8 cellular contexts compared by ENCODE assay signal in genomic region chr22:50246242-50247175, GRCh38. TPM values are rescaled to one million over a fixed set of nuclear protein-coding genes. Genes with fewer than 3 reads are reported as not detected.
DNase-seq lines count a peak whose midpoint lies in the region; ATAC-seq, FAIRE-seq and TF ChIP-seq lines count a peak whose summit lies in the region.

No MANE protein-coding gene starts in this region.

- peaks cover 49% of the 10 kb centered on the region for H3K4me1 Mint-ChIP-seq in CD4-positive, alpha-beta T cell (ENCODE audit: low read depth)
- H3K4me1 Mint-ChIP-seq in activated naive CD8-positive, alpha-beta T cell treated with anti-CD3 and anti-CD28 coated beads, Interleukin-2, amount 10 ng/mL, durations not matched to agents 7 days and 5 days = peaks cover 26% of the 10 kb centered on the region
- H3K4me1 Mint-ChIP-seq in naive thymus-derived CD4-positive, alpha-beta T cell = peaks cover 14 to 55% (median 38%) of the 10 kb centered on the region in 7 donors

- no peaks in the 10 kb centered on the region for H3K9me3 ChIP-seq in CD4-positive, alpha-beta T cell (ENCODE audit: control insufficient read depth, low read length)
- H3K9me3 ChIP-seq in HEK293 (ENCODE audit: control insufficient read depth, insufficient read depth, low read depth, low read length) = no peaks in the 10 kb centered on the region
- no peaks in the 10 kb centered on the region for H3K9me3 ChIP-seq in naive thymus-derived CD4-positive, alpha-beta T cell (ENCODE audit: control insufficient read depth in 2 of 3, low read length in 3 of 3)

- no peak overlapping the region for H3K27ac ChIP-seq in CD4-positive, alpha-beta T cell (ENCODE audit: low read depth, low read length)
- H3K27ac ChIP-seq in HEK293 (ENCODE audit: extremely low read depth, low read depth, low read length) = peak overlapping the region; percentile 87
- H3K27ac ChIP-seq in naive thymus-derived CD4-positive, alpha-beta T cell (ENCODE audit: low read depth, low read length) = no peak overlapping the region

- H3K9me3 Mint-ChIP-seq in CD4-positive, alpha-beta T cell = no peaks in the 10 kb centered on the region
- no peaks in the 10 kb centered on the region for H3K9me3 Mint-ChIP-seq in activated naive CD8-positive, alpha-beta T cell treated with anti-CD3 and anti-CD28 coated beads, Interleukin-2, amount 10 ng/mL, durations not matched to agents 7 days and 5 days
- H3K9me3 Mint-ChIP-seq in naive thymus-derived CD4-positive, alpha-beta T cell = no peaks in the 10 kb centered on the region

- no peaks in the 10 kb centered on the region for H3K27me3 ChIP-seq in CD4-positive, alpha-beta T cell (ENCODE audit: control insufficient read depth, insufficient read depth, low read length)
- no peaks in the 10 kb centered on the region for H3K27me3 ChIP-seq in naive thymus-derived CD4-positive, alpha-beta T cell (ENCODE audit: control insufficient read depth in 2 of 2, insufficient read depth in 2 of 2, low read length in 2 of 2)

- CTCF ChIA-PET in CD4-positive, alpha-beta T cell (lab: Charles Lee) = interaction anchor here (3.1 kb wide), 1 partner anchor 96 kb away, joined by 16 read pairs; no protein-coding TSS in a partner anchor
- CTCF ChIA-PET in HEK293 (lab: Yijun Ruan, JAX) = interaction anchor here (0.5 to 1.2 kb wide), 3 partner anchors 25 to 171 kb away, joined by 3 to 5 read pairs (median 3); no protein-coding TSS in a partner anchor
- CTCF ChIA-PET in naive thymus-derived CD4-positive, alpha-beta T cell (lab: Charles Lee) = no interaction called here

- TF ChIP-seq CTCF in CD4-positive, alpha-beta T cell (IDR thresholded peaks at IDR 0.05) = no peak
- no peak for TF ChIP-seq CTCF in HEK293 (tag by site-specific recombination; IDR thresholded peaks at IDR 0.05)

- FAIRE-seq in HTR-8/SVneo (lab: Jason Lieb, UNC) = no peak

- intact Hi-C loops in CD4-positive, alpha-beta T cell (cut with DNase I, micrococcal nuclease) = no loop called here
- intact Hi-C loops in naive thymus-derived CD4-positive, alpha-beta T cell (cut with micrococcal nuclease) = no loop called here

- ATAC-seq in CD4-positive, alpha-beta T cell (ENCODE audit: poor library complexity) = no peak
- no peak for ATAC-seq in activated naive CD8-positive, alpha-beta T cell treated with anti-CD3 and anti-CD28 coated beads, Interleukin-2, amount 10 ng/mL, durations not matched to agents 7 days and 5 days (ENCODE audit: low read depth)
- no peak for ATAC-seq in naive thymus-derived CD4-positive, alpha-beta T cell

- peaks cover 12% of the 10 kb centered on the region for H3K4me1 ChIP-seq in HEK293 (ENCODE audit: control insufficient read depth, insufficient read depth, low read length)
- H3K4me1 ChIP-seq in naive thymus-derived CD4-positive, alpha-beta T cell (ENCODE audit: control insufficient read depth in 2 of 2, insufficient read depth in 2 of 2, low read length in 2 of 2) = peaks cover 46 to 63% of the 10 kb centered on the region in 2 donors

- POLR2A ChIA-PET in CD4-positive, alpha-beta T cell (lab: Charles Lee) = interaction anchor here (0.6 to 0.9 kb wide), 2 partner anchors 55 to 362 kb away, joined by 3 read pairs; no protein-coding TSS in a partner anchor
- POLR2A ChIA-PET in HEK293 (lab: Yijun Ruan, JAX) = interaction anchor here (1.0 to 2.3 kb wide), 4 partner anchors 9 to 26 kb away, joined by 3 to 5 read pairs (median 4); no protein-coding TSS in a partner anchor
- POLR2A ChIA-PET in activated naive CD8-positive, alpha-beta T cell treated with anti-CD3 and anti-CD28 coated beads, Interleukin-2, amount 10 ng/mL, durations not matched to agents 7 days and 5 days (lab: Charles Lee) = interaction anchor here (1.1 kb wide), 1 partner anchor 55 kb away, joined by 3 read pairs; no protein-coding TSS in a partner anchor
- POLR2A ChIA-PET in naive thymus-derived CD4-positive, alpha-beta T cell (lab: Charles Lee) = interaction anchor here (0.8 to 2.6 kb wide), 4 partner anchors 56 to 374 kb away, joined by 3 to 14 read pairs (median 4); partner anchors contain the start of gene SCO2

- no peak for DNase-seq in CD4-positive, alpha-beta T cell
- no peak for DNase-seq in activated naive CD8-positive, alpha-beta T cell treated with anti-CD3 and anti-CD28 coated beads, Interleukin-2, amount 10 ng/mL, durations not matched to agents 7 days and 5 days
- DNase-seq in naive thymus-derived CD4-positive, alpha-beta T cell = no peak
- no peak for DNase-seq in HTR-8/SVneo (ENCODE audit: insufficient read length, low spot score)
- no peak for DNase-seq in SHP77 treated with DMSO at 0.1 percent for 48 hours (lab: John Stamatoyannopoulos, UW)
- DNase-seq in activated effector memory CD4-positive, alpha-beta T cell treated with anti-CD3 and anti-CD28 coated beads, Interleukin-2, amount 50 U/mL, for 16 hours = no peak
- no peak for DNase-seq in NCI-H2107 treated with DMSO at 0.1 percent for 48 hours (lab: John Stamatoyannopoulos, UW; ENCODE audit: unreplicated experiment)

- peaks cover 30% of the 10 kb centered on the region for H3K36me3 Mint-ChIP-seq in CD4-positive, alpha-beta T cell (ENCODE audit: low read depth)
- H3K36me3 Mint-ChIP-seq in activated naive CD8-positive, alpha-beta T cell treated with anti-CD3 and anti-CD28 coated beads, Interleukin-2, amount 10 ng/mL, durations not matched to agents 7 days and 5 days = peaks cover 5% of the 10 kb centered on the region
- peaks cover 0 to 6% (median 3%) of the 10 kb centered on the region in 5 donors for H3K36me3 Mint-ChIP-seq in naive thymus-derived CD4-positive, alpha-beta T cell

- H3K4me3 ChIP-seq in HEK293 (ENCODE audit: low read depth, low read length) = no peak overlapping the region
- H3K4me3 ChIP-seq in naive thymus-derived CD4-positive, alpha-beta T cell (ENCODE audit: low read length) = no peak overlapping the region

- peaks cover 8 to 48% of the 10 kb centered on the region in 2 experiments; a peak in 2 of 3 replicates for H3K36me3 ChIP-seq in HEK293 (ENCODE audit: control insufficient read depth in 2 of 2, insufficient read depth in 1 of 2, low read length in 2 of 2)
- H3K36me3 ChIP-seq in naive thymus-derived CD4-positive, alpha-beta T cell (ENCODE audit: control insufficient read depth in 2 of 3, insufficient read depth in 3 of 3, low read length in 3 of 3) = peaks cover 0 to 38% (median 0%) of the 10 kb centered on the region in 3 experiments

- H3K4me3 Mint-ChIP-seq in CD4-positive, alpha-beta T cell = peak overlapping the region; percentile 83
- peak overlapping the region; percentile 55 for H3K4me3 Mint-ChIP-seq in activated naive CD8-positive, alpha-beta T cell treated with anti-CD3 and anti-CD28 coated beads, Interleukin-2, amount 10 ng/mL, durations not matched to agents 7 days and 5 days
- peak overlapping the region in 9 of 10 donors; percentile 29 to 100 (median 66) for H3K4me3 Mint-ChIP-seq in naive thymus-derived CD4-positive, alpha-beta T cell

- H3K27me3 Mint-ChIP-seq in CD4-positive, alpha-beta T cell = no peaks in the 10 kb centered on the region
- no peaks in the 10 kb centered on the region for H3K27me3 Mint-ChIP-seq in activated naive CD8-positive, alpha-beta T cell treated with anti-CD3 and anti-CD28 coated beads, Interleukin-2, amount 10 ng/mL, durations not matched to agents 7 days and 5 days
- no peaks in the 10 kb centered on the region for H3K27me3 Mint-ChIP-seq in naive thymus-derived CD4-positive, alpha-beta T cell

- peak overlapping the region; percentile 71 for H3K27ac Mint-ChIP-seq in CD4-positive, alpha-beta T cell
- H3K27ac Mint-ChIP-seq in activated naive CD8-positive, alpha-beta T cell treated with anti-CD3 and anti-CD28 coated beads, Interleukin-2, amount 10 ng/mL, durations not matched to agents 7 days and 5 days = peak overlapping the region; percentile 25
- peak overlapping the region in 5 of 9 donors; percentile 38 to 70 (median 49) for H3K27ac Mint-ChIP-seq in naive thymus-derived CD4-positive, alpha-beta T cell

TF ChIP-seq in HEK293, 187 proteins besides CTCF, POLR2A, EP300 and RAD21:
- peak; percentile 54; the same call in 1 of the 2 replicates for TF ChIP-seq ZNF157 (tag by site-specific recombination; IDR thresholded peaks at IDR 0.05)
- no peak for TF ChIP-seq OVOL3 (tag by site-specific recombination; IDR thresholded peaks at IDR 0.05)
- no peak for TF ChIP-seq ZNF133 (tag by site-specific recombination; IDR thresholded peaks at IDR 0.05)
- no peak for TF ChIP-seq ZNF701 (tag by site-specific recombination; IDR thresholded peaks at IDR 0.05)
- no peak for TF ChIP-seq ZNF221 (tag by site-specific recombination; IDR thresholded peaks at IDR 0.05; ENCODE audit: borderline replicate concordance)

RNA-seq across cellular contexts. Expression of gene TUBGCP6, which starts 1.7 kb away (rescaled TPM):
- 100 to 1,000 TPM; 124 to 126 TPM for total RNA-seq in CD4-positive, alpha-beta T cell
- total RNA-seq in activated naive CD8-positive, alpha-beta T cell treated with anti-CD3 and anti-CD28 coated beads, Interleukin-2, amount 10 ng/mL, durations not matched to agents 7 days and 5 days = 10 to 100 TPM; 92.2 to 94.5 TPM
- total RNA-seq in naive thymus-derived CD4-positive, alpha-beta T cell = 100 to 1,000 TPM in 4 of 5 experiments, 10 to 100 TPM in 1; 67.8 to 146 (median 134) TPM
- 10 to 100 TPM; 15.2 to 28.4 TPM for polyA plus RNA-seq in naive thymus-derived CD4-positive, alpha-beta T cell

RNA-seq across cellular contexts. Expression of gene HDAC10, which starts 4.6 kb away (rescaled TPM):
- 10 to 100 TPM; 87.3 to 88.7 TPM for total RNA-seq in CD4-positive, alpha-beta T cell
- 100 to 1,000 TPM in 1 of 2 experiments, 10 to 100 TPM in 1; 99.1 to 111 TPM for total RNA-seq in activated naive CD8-positive, alpha-beta T cell treated with anti-CD3 and anti-CD28 coated beads, Interleukin-2, amount 10 ng/mL, durations not matched to agents 7 days and 5 days
- total RNA-seq in naive thymus-derived CD4-positive, alpha-beta T cell = 100 to 1,000 TPM in 3 of 5 experiments, 10 to 100 TPM in 2; 95.9 to 139 (median 105) TPM
- polyA plus RNA-seq in naive thymus-derived CD4-positive, alpha-beta T cell = 1 to 10 TPM; 7.1 to 9.8 TPM

RNA-seq across cellular contexts. Expression of gene MAPK12, which starts 15.0 kb away (rescaled TPM):
- total RNA-seq in CD4-positive, alpha-beta T cell = 1 to 10 TPM; 1.2 to 1.3 TPM
- 1 to 10 TPM; 3.1 to 3.6 TPM for total RNA-seq in activated naive CD8-positive, alpha-beta T cell treated with anti-CD3 and anti-CD28 coated beads, Interleukin-2, amount 10 ng/mL, durations not matched to agents 7 days and 5 days
- 1 to 10 TPM; 1.7 to 6.2 (median 2.3) TPM for total RNA-seq in naive thymus-derived CD4-positive, alpha-beta T cell
- polyA plus RNA-seq in naive thymus-derived CD4-positive, alpha-beta T cell = under 1 TPM in 1 of 2 donors, not detected in 1; 0.07 TPM

RNA-seq across cellular contexts. Expression of gene MAPK11, which starts 23.7 kb away (rescaled TPM):
- 1 to 10 TPM; 4.2 to 4.9 TPM for total RNA-seq in CD4-positive, alpha-beta T cell
- 1 to 10 TPM; 7.9 to 8.5 TPM for total RNA-seq in activated naive CD8-positive, alpha-beta T cell treated with anti-CD3 and anti-CD28 coated beads, Interleukin-2, amount 10 ng/mL, durations not matched to agents 7 days and 5 days
- 10 to 100 TPM in 1 of 5 experiments, 1 to 10 TPM in 4; 1.3 to 22.9 (median 4.5) TPM for total RNA-seq in naive thymus-derived CD4-positive, alpha-beta T cell
- polyA plus RNA-seq in naive thymus-derived CD4-positive, alpha-beta T cell = under 1 TPM; 0.13 to 0.19 TPM

RNA-seq across cellular contexts. Expression of gene SELENOO, which starts 45.7 kb away (rescaled TPM):
- 10 to 100 TPM; 26.0 to 26.1 TPM for total RNA-seq in CD4-positive, alpha-beta T cell
- 10 to 100 TPM; 27.9 to 33.3 TPM for total RNA-seq in activated naive CD8-positive, alpha-beta T cell treated with anti-CD3 and anti-CD28 coated beads, Interleukin-2, amount 10 ng/mL, durations not matched to agents 7 days and 5 days
- 10 to 100 TPM; 26.7 to 36.6 (median 32.4) TPM for total RNA-seq in naive thymus-derived CD4-positive, alpha-beta T cell
- polyA plus RNA-seq in naive thymus-derived CD4-positive, alpha-beta T cell = 1 to 10 TPM; 3.4 to 5.9 TPM
